Comparison of ENCODE assay signal across 17 cellular contexts in genomic region chr2:23655862-23656596, GRCh38.
"Had no signal": no experiment of that assay in that cellular context is flagged by ENCODE, and none has a peak within 500 bp of the region (broad histone marks: within the 10 kb centered on the region; RNA-seq: fewer than 3 reads in every experiment).

No MANE protein-coding gene starts in this region.

- DNase-seq: activated CD4-positive, alpha-beta T cell treated with anti-CD3 and anti-CD28 coated beads, Interleukin-2, amount 10 ng/mL, durations not matched to agents 24 days and 14 days; activated CD4-positive, CD25-positive, alpha-beta regulatory T cell; activated CD8-positive, alpha-beta T cell treated with anti-CD3 and anti-CD28 coated beads for 36 hours; activated naive CD4-positive, alpha-beta T cell treated with anti-CD3 and anti-CD28 coated beads, Interleukin-2, amount 10 ng/mL, durations not matched to agents 7 days and 5 days; activated naive CD8-positive, alpha-beta T cell treated with anti-CD3 and anti-CD28 coated beads, Interleukin-2, amount 50 U/mL, for 24 hours; activated T-cell treated with anti-CD3 and anti-CD28 coated beads, Interleukin-2, amount 50 U/mL, for 4 hours; aorta; erythroblast; left ventricle myocardium inferior; mammary epithelial cell; midbrain; pancreas; sigmoid colon; stimulated activated CD8-positive, alpha-beta memory T cell treated with anti-CD3 and anti-CD28 coated beads, Interleukin-4, amount 100 ng/mL, for 48 hours; stimulated activated naive CD4-positive, alpha-beta T cell treated with Interleukin-2 at 50 U/mL for 16 hours had no signal

- H3K27ac ChIP-seq: coronary artery, left ventricle myocardium inferior, pancreas, sigmoid colon had no signal

- H3K36me3 ChIP-seq: left ventricle myocardium inferior, pancreas, sigmoid colon had no signal

- H3K4me3 Mint-ChIP-seq: activated CD4-positive, alpha-beta T cell treated with anti-CD3 and anti-CD28 coated beads, Interleukin-2, amount 10 ng/mL, durations not matched to agents 24 days and 14 days; activated CD8-positive, alpha-beta T cell treated with anti-CD3 and anti-CD28 coated beads for 36 hours; activated naive CD4-positive, alpha-beta T cell treated with anti-CD3 and anti-CD28 coated beads, Interleukin-2, amount 10 ng/mL, durations not matched to agents 7 days and 5 days; activated naive CD8-positive, alpha-beta T cell treated with anti-CD3 and anti-CD28 coated beads, Interleukin-2, amount 50 U/mL, for 24 hours; activated T-cell treated with anti-CD3 and anti-CD28 coated beads, Interleukin-2, amount 50 U/mL, for 4 hours; central memory CD8-positive, alpha-beta T cell had no signal

- H3K36me3 Mint-ChIP-seq: activated naive CD4-positive, alpha-beta T cell treated with anti-CD3 and anti-CD28 coated beads, Interleukin-2, amount 10 ng/mL, durations not matched to agents 7 days and 5 days had no signal

- H3K4me1 Mint-ChIP-seq: central memory CD8-positive, alpha-beta T cell had no signal

- H3K4me1 ChIP-seq: pancreas had no signal

- H3K9me3 ChIP-seq: pancreas, sigmoid colon had no signal

- ATAC-seq: activated CD8-positive, alpha-beta T cell treated with anti-CD3 and anti-CD28 coated beads for 36 hours; activated naive CD8-positive, alpha-beta T cell treated with anti-CD3 and anti-CD28 coated beads, Interleukin-2, amount 50 U/mL, for 24 hours; activated T-cell treated with anti-CD3 and anti-CD28 coated beads, Interleukin-2, amount 50 U/mL, for 4 hours; pancreas had no signal

- H3K27ac Mint-ChIP-seq: activated CD4-positive, alpha-beta T cell treated with anti-CD3 and anti-CD28 coated beads, Interleukin-2, amount 10 ng/mL, durations not matched to agents 24 days and 14 days; activated CD8-positive, alpha-beta T cell treated with anti-CD3 and anti-CD28 coated beads for 36 hours; activated naive CD4-positive, alpha-beta T cell treated with anti-CD3 and anti-CD28 coated beads, Interleukin-2, amount 10 ng/mL, durations not matched to agents 7 days and 5 days; activated naive CD8-positive, alpha-beta T cell treated with anti-CD3 and anti-CD28 coated beads, Interleukin-2, amount 50 U/mL, for 24 hours had no signal

- H3K4me3 ChIP-seq: coronary artery, left ventricle myocardium inferior, pancreas, sigmoid colon had no signal

- H3K9me3 Mint-ChIP-seq: activated CD4-positive, alpha-beta T cell treated with anti-CD3 and anti-CD28 coated beads, Interleukin-2, amount 10 ng/mL, durations not matched to agents 24 days and 14 days; activated CD8-positive, alpha-beta T cell treated with anti-CD3 and anti-CD28 coated beads for 36 hours; activated naive CD4-positive, alpha-beta T cell treated with anti-CD3 and anti-CD28 coated beads, Interleukin-2, amount 10 ng/mL, durations not matched to agents 7 days and 5 days; activated naive CD8-positive, alpha-beta T cell treated with anti-CD3 and anti-CD28 coated beads, Interleukin-2, amount 50 U/mL, for 24 hours; activated T-cell treated with anti-CD3 and anti-CD28 coated beads, Interleukin-2, amount 50 U/mL, for 4 hours; central memory CD8-positive, alpha-beta T cell had no signal

- H3K27me3 Mint-ChIP-seq: activated CD4-positive, alpha-beta T cell treated with anti-CD3 and anti-CD28 coated beads, Interleukin-2, amount 10 ng/mL, durations not matched to agents 24 days and 14 days; activated CD8-positive, alpha-beta T cell treated with anti-CD3 and anti-CD28 coated beads for 36 hours; activated naive CD8-positive, alpha-beta T cell treated with anti-CD3 and anti-CD28 coated beads, Interleukin-2, amount 50 U/mL, for 24 hours had no signal
